In the genomic region with DNA sequence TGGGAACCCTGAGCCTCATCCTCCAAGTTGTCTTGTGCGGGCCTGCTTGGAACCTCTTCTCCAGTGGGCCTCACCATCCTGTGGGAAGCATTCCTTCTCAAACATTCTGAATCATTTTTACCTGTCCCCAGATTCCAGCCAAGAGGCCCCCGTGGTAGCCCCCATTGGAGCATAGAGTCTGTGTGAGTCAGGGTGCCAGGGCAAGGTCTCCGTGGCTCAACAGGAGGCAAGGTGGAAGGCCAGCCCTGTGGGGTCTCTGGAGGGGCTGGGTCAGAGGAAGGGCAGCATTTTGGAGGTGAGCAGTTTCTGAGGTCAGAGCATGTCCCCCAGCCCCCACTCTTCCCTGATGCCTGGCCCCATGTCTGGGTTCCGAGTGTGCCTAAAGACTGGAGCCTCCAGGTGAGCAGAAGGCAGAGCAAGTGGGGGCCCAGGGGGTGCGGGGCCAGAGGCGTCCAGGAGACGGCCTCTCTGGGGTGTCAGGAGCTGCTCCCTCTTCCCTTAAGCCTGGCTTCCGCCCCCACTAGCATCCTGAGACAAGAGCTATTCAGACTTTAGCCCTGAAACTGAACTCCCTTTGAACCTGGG, we compare ENCODE assay signal across 22 cellular contexts. TPM values are rescaled to one million over a fixed set of nuclear protein-coding genes. Genes with fewer than 3 reads are reported as not detected.
"Had no signal": no experiment of that assay in that cellular context is flagged by ENCODE, and none has a peak within 500 bp of the region (broad histone marks: within the 10 kb centered on the region; RNA-seq: fewer than 3 reads in every experiment).

No MANE protein-coding gene starts in this region.

- ATAC-seq: effector memory CD8-positive, alpha-beta T cell; heart right ventricle; left lobe of liver; natural killer cell treated with Interleukin-12 subunit alpha and Interleukin-12 subunit beta and Interleukin-15 and Interleukin-18, amount 100 ng/mL, for 72 hours; psoas muscle; right lobe of liver; T-cell had no signal

- DNase-seq: activated CD4-positive, alpha-beta memory T cell treated with anti-CD3 and anti-CD28 coated beads, Interleukin-2, amount 10 ng/mL, durations not matched to agents 7 days and 5 days; activated effector memory CD4-positive, alpha-beta T cell treated with anti-CD3 and anti-CD28 coated beads, Interleukin-2, amount 50 U/mL, for 16 hours; activated T-cell treated with anti-CD3 and anti-CD28 coated beads, Interleukin-2, amount 50 U/mL, for 24 hours; amniotic stem cell; brain microvascular endothelial cell; effector memory CD8-positive, alpha-beta T cell; heart right ventricle; psoas muscle; right lobe of liver; T-cell; T1000; trophoblast cell had no signal

- H3K4me3 ChIP-seq: psoas muscle, right lobe of liver, smooth muscle cell, suprapubic skin had no signal

- H3K27me3 ChIP-seq: brain microvascular endothelial cell had no signal

- H3K9me3 Mint-ChIP-seq: activated CD4-positive, alpha-beta memory T cell treated with anti-CD3 and anti-CD28 coated beads, Interleukin-2, amount 10 ng/mL, durations not matched to agents 7 days and 5 days; activated naive CD4-positive, alpha-beta T cell treated with anti-CD3 and anti-CD28 coated beads, Interleukin-2, amount 50 U/mL, for 24 hours; activated T-cell treated with anti-CD3 and anti-CD28 coated beads, Interleukin-2, amount 50 U/mL, for 24 hours; dendritic cell treated with granulocyte-macrophage colony-stimulating factor and Interleukin-4, amounts not matched to agents 40 ng/mL and 50 ng/mL, for 4 days; effector memory CD8-positive, alpha-beta T cell; natural killer cell treated with Interleukin-12 subunit alpha and Interleukin-12 subunit beta and Interleukin-15 and Interleukin-18, amount 100 ng/mL, for 72 hours; stimulated activated naive CD8-positive, alpha-beta T cell treated with anti-CD3 and anti-CD28 coated beads, Interleukin-15, Interleukin-2, amounts not matched to agents 100 ng/mL and 50 ng/mL, for 24 hours; T-cell had no signal

- H3K9me3 ChIP-seq: heart right ventricle, psoas muscle, right lobe of liver, SK-N-SH, suprapubic skin had no signal

- H3K36me3 Mint-ChIP-seq: activated naive CD4-positive, alpha-beta T cell treated with anti-CD3 and anti-CD28 coated beads, Interleukin-2, amount 50 U/mL, for 24 hours; natural killer cell treated with Interleukin-12 subunit alpha and Interleukin-12 subunit beta and Interleukin-15 and Interleukin-18, amount 100 ng/mL, for 72 hours; T-cell had no signal

- H3K9ac ChIP-seq: SK-N-SH had no signal

- H3K4me3 Mint-ChIP-seq: activated CD4-positive, alpha-beta memory T cell treated with anti-CD3 and anti-CD28 coated beads, Interleukin-2, amount 10 ng/mL, durations not matched to agents 7 days and 5 days; activated naive CD4-positive, alpha-beta T cell treated with anti-CD3 and anti-CD28 coated beads, Interleukin-2, amount 50 U/mL, for 24 hours; activated T-cell treated with anti-CD3 and anti-CD28 coated beads, Interleukin-2, amount 50 U/mL, for 24 hours; dendritic cell treated with granulocyte-macrophage colony-stimulating factor and Interleukin-4, amounts not matched to agents 40 ng/mL and 50 ng/mL, for 4 days; natural killer cell treated with Interleukin-12 subunit alpha and Interleukin-12 subunit beta and Interleukin-15 and Interleukin-18, amount 100 ng/mL, for 72 hours; stimulated activated naive CD8-positive, alpha-beta T cell treated with anti-CD3 and anti-CD28 coated beads, Interleukin-15, Interleukin-2, amounts not matched to agents 100 ng/mL and 50 ng/mL, for 24 hours had no signal

- H3K27ac ChIP-seq: brain microvascular endothelial cell, epithelial cell of prostate, heart right ventricle, psoas muscle, right lobe of liver, suprapubic skin had no signal

- H3K36me3 ChIP-seq: brain microvascular endothelial cell, heart right ventricle, right lobe of liver, suprapubic skin had no signal

- H3K4me2 ChIP-seq: SK-N-SH, smooth muscle cell had no signal

- H3K4me1 ChIP-seq: psoas muscle, right lobe of liver had no signal

- H3K27ac Mint-ChIP-seq: activated CD4-positive, alpha-beta memory T cell treated with anti-CD3 and anti-CD28 coated beads, Interleukin-2, amount 10 ng/mL, durations not matched to agents 7 days and 5 days; activated naive CD4-positive, alpha-beta T cell treated with anti-CD3 and anti-CD28 coated beads, Interleukin-2, amount 50 U/mL, for 24 hours; activated T-cell treated with anti-CD3 and anti-CD28 coated beads, Interleukin-2, amount 50 U/mL, for 24 hours; dendritic cell treated with granulocyte-macrophage colony-stimulating factor and Interleukin-4, amounts not matched to agents 40 ng/mL and 50 ng/mL, for 4 days; effector memory CD8-positive, alpha-beta T cell; natural killer cell treated with Interleukin-12 subunit alpha and Interleukin-12 subunit beta and Interleukin-15 and Interleukin-18, amount 100 ng/mL, for 72 hours; stimulated activated naive CD8-positive, alpha-beta T cell treated with anti-CD3 and anti-CD28 coated beads, Interleukin-15, Interleukin-2, amounts not matched to agents 100 ng/mL and 50 ng/mL, for 24 hours; T-cell had no signal

RNA-seq across cellular contexts. Expression of a gene that starts 2.1 kb away (rescaled TPM):
- total RNA-seq: activated CD4-positive, alpha-beta memory T cell treated with anti-CD3 and anti-CD28 coated beads, Interleukin-2, amount 10 ng/mL, durations not matched to agents 7 days and 5 days; left lobe of liver; omental fat pad; right lobe of liver had no signal
